ENCODE assay signal across 8 cellular contexts in the genomic region with DNA sequence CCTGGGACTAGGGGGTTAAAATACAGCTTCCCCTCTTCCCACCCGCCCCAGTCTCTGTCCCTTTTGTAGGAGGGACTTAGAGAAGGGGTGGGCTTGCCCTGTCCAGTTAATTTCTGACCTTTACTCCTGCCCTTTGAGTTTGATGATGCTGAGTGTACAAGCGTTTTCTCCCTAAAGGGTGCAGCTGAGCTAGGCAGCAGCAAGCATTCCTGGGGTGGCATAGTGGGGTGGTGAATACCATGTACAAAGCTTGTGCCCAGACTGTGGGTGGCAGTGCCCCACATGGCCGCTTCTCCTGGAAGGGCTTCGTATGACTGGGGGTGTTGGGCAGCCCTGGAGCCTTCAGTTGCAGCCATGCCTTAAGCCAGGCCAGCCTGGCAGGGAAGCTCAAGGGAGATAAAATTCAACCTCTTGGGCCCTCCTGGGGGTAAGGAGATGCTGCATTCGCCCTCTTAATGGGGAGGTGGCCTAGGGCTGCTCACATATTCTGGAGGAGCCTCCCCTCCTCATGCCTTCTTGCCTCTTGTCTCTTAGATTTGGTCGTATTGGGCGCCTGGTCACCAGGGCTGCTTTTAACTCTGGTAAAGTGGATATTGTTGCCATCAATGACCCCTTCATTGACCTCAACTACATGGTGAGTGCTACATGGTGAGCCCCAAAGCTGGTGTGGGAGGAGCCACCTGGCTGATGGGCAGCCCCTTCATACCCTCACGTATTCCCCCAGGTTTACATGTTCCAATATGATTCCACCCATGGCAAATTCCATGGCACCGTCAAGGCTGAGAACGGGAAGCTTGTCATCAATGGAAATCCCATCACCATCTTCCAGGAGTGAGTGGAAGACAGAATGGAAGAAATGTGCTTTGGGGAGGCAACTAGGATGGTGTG. TPM values are rescaled to one million over a fixed set of nuclear protein-coding genes. Genes with fewer than 3 reads are reported as not detected.
A peak's percentile ranks its signal among the peaks of the same experiment; 100 is the strongest.
DNase-seq lines count a peak whose midpoint lies in the region; ATAC-seq, FAIRE-seq and TF ChIP-seq lines count a peak whose summit lies in the region.

No MANE protein-coding gene starts in this region.

- no peaks in the 10 kb centered on the region for H3K9me3 ChIP-seq in Peyer's patch
- no peaks in the 10 kb centered on the region for H3K9me3 ChIP-seq in osteoblast (ENCODE audit: low read depth, low read length)

- peaks cover 57% of the 10 kb centered on the region for H4K20me1 ChIP-seq in osteoblast (ENCODE audit: insufficient read depth, low read length)

- peak overlapping the region; percentile 98 to 99 for H3K4me3 Mint-ChIP-seq in effector memory CD8-positive, alpha-beta T cell

- H3K27me3 ChIP-seq in Peyer's patch, result no peaks in the 10 kb centered on the region
- H3K27me3 ChIP-seq in osteoblast (ENCODE audit: insufficient read depth, low read length), result no peaks in the 10 kb centered on the region

- TF ChIP-seq CTCF in Peyer's patch (IDR thresholded peaks at IDR 0.05), result no peak
- TF ChIP-seq CTCF in osteoblast (IDR thresholded peaks at IDR 0.05; ENCODE audit: extremely low read depth, low read depth, low read length), result no peak
- no peak for TF ChIP-seq CTCF in D721Med (IDR thresholded peaks at IDR 0.05; ENCODE audit: insufficient read depth, missing control alignments)

- no peak for TF ChIP-seq POLR2A in Peyer's patch (IDR thresholded peaks at IDR 0.05)

- H3K4me1 ChIP-seq in Peyer's patch, result peaks cover 4 to 82% (median 36%) of the 10 kb centered on the region in 4 donors
- H3K4me1 ChIP-seq in osteoblast (ENCODE audit: insufficient read depth, low read length), result peaks cover 51% of the 10 kb centered on the region

- H3K36me3 Mint-ChIP-seq in effector memory CD8-positive, alpha-beta T cell (ENCODE audit: insufficient read depth), result peaks cover 82% of the 10 kb centered on the region

- H3K4me2 ChIP-seq in osteoblast (ENCODE audit: insufficient read depth, low read length), result peak overlapping the region; percentile 98

- H3K27me3 Mint-ChIP-seq in effector memory CD8-positive, alpha-beta T cell, result no peaks in the 10 kb centered on the region

- peak; percentile 13 for DNase-seq in EH (ENCODE audit: low read depth)
- no peak for DNase-seq in Peyer's patch
- peak in 1 of 3 experiments; percentile 16 for DNase-seq in effector memory CD8-positive, alpha-beta T cell
- peak; percentile 64 for DNase-seq in osteoblast (ENCODE audit: insufficient read length, low spot score, missing footprints)
- no peak for DNase-seq in D721Med (ENCODE audit: insufficient read length, low spot score)
- DNase-seq in MV-4-11 (lab: John Stamatoyannopoulos, UW), result no peak
- DNase-seq in KBM-7, result no peak

- no peak for ATAC-seq in effector memory CD8-positive, alpha-beta T cell (replicated peaks)
- no peak for ATAC-seq in GM21381 (IDR thresholded peaks at IDR 0.05; ENCODE audit: unreplicated experiment)

- in situ Hi-C loops in KBM-7 (cut with MboI; ENCODE audit: low pct_unique_long_range_greater_than_20kb, low sequenced_read_pairs), result no loop called here

- FAIRE-seq in D721Med (lab: Jason Lieb, UNC), result no peak

- H3K79me2 ChIP-seq in osteoblast (ENCODE audit: insufficient read depth, low read length), result peaks cover 31% of the 10 kb centered on the region

- H3K36me3 ChIP-seq in Peyer's patch (peaks cover 0 to 35% (median 0%) of the 10 kb centered on the region in 3 donors), osteoblast (ENCODE audit: insufficient read depth, low read length) (peaks cover 62% of the 10 kb centered on the region)

- H3K27ac ChIP-seq in Peyer's patch, result peak overlapping the region; percentile 97 to 98 (median 98)
- peak overlapping the region; percentile 95 for H3K27ac ChIP-seq in osteoblast (ENCODE audit: low read depth, low read length)

- H3K4me3 ChIP-seq in Peyer's patch (peak overlapping the region; percentile 67 to 96 (median 80)), osteoblast (ENCODE audit: insufficient read depth, low read length) (peak overlapping the region; percentile 95)

- no peaks in the 10 kb centered on the region for H3K9me3 Mint-ChIP-seq in effector memory CD8-positive, alpha-beta T cell

- H3K4me1 Mint-ChIP-seq in effector memory CD8-positive, alpha-beta T cell (ENCODE audit: low read depth in 2 of 2), result peaks cover 58 to 60% of the 10 kb centered on the region in 2 donors

- peak overlapping the region; percentile 100 for H3K27ac Mint-ChIP-seq in effector memory CD8-positive, alpha-beta T cell

- H2AFZ ChIP-seq in osteoblast (ENCODE audit: low read length), result no peak overlapping the region

RNA-seq across cellular contexts. Expression of gene GAPDH, which starts 1.9 kb away (rescaled TPM):
- 1,000 to 10,000 TPM; 1,939 to 3,624 (median 2,830) TPM for total RNA-seq in Peyer's patch
- 4,846 and 5,173 TPM in 2 replicates for total RNA-seq in osteoblast

RNA-seq across cellular contexts. Expression of gene IFFO1, which starts 19.6 kb away (rescaled TPM):
- total RNA-seq in Peyer's patch, result 10 to 100 TPM in 2 of 4 donors, 1 to 10 TPM in 2; 7.8 to 50.3 (median 9.5) TPM
- 12.7 and 13.4 TPM in 2 replicates for total RNA-seq in osteoblast

RNA-seq across cellular contexts. Expression of gene NOP2, which starts 31.9 kb away (rescaled TPM):
- total RNA-seq in Peyer's patch, result 100 to 1,000 TPM in 1 of 4 donors, 10 to 100 TPM in 3; 21.4 to 135 (median 43.6) TPM
- total RNA-seq in osteoblast, result 18.3 and 21.4 TPM in 2 replicates

RNA-seq across cellular contexts. Expression of gene NCAPD2, which starts 42.3 kb away (rescaled TPM):
- 10 to 100 TPM; 26.1 to 86.6 (median 32.7) TPM for total RNA-seq in Peyer's patch
- 19.4 and 21.0 TPM in 2 replicates for total RNA-seq in osteoblast

RNA-seq across cellular contexts. Expression of gene MRPL51, which starts 43.1 kb away (rescaled TPM):
- 10 to 100 TPM; 23.5 to 71.8 (median 61.6) TPM for total RNA-seq in Peyer's patch
- 58.3 and 68.8 TPM in 2 replicates for total RNA-seq in osteoblast

Comparison
In these comparisons a context has a peak if more than half of its experiments do, and no peak if none do; other contexts are left out.
1. DNase-seq: peak in EH (single experiment) and osteoblast (single experiment); none in Peyer's patch (0 of 3), D721Med (single experiment), MV-4-11 (single experiment) and KBM-7 (single experiment).